ENCODE assay signal across 10 cellular contexts in the genomic region with DNA sequence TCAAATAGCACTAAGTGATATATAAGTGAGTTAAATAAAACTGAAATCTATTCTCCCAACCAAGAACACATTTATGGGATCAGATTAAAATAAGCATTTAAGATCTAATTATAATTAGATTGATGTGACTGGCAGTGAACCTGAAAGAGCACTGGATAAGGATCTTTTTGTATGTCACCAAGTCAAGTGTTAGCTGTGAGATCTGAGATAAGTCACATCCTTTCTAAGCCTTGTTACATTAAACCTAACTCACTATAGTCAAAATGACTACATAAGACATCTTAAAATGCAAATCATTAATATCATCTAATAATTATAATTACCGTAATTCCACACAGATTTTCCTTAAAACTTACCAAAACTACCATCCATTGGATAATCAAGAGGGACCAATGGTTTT. TPM values are rescaled to one million over a fixed set of nuclear protein-coding genes. Genes with fewer than 3 reads are reported as not detected.
A peak's percentile ranks its signal among the peaks of the same experiment; 100 is the strongest.
DNase-seq lines count a peak whose midpoint lies in the region; TF ChIP-seq lines count a peak whose summit lies in the region.
"Had no signal": no experiment of that assay in that cellular context is flagged by ENCODE, and none has a peak within 500 bp of the region (broad histone marks: within the 10 kb centered on the region; RNA-seq: fewer than 3 reads in every experiment).

No MANE protein-coding gene starts in this region.

- CTCF ChIA-PET in activated naive CD4-positive, alpha-beta T cell treated with anti-CD3 and anti-CD28 coated beads, Interleukin-2, amount 10 ng/mL, durations not matched to agents 7 days and 5 days (lab: Charles Lee): interaction anchor here (1.2 to 1.8 kb wide), 3 partner anchors 21 to 756 kb away, joined by 4 to 5 read pairs (median 5); partner anchors contain the start of genes BBS7 and EXOSC9

- H3K36me3 ChIP-seq in SJCRH30: peaks cover 57% of the 10 kb centered on the region

- 82 to 85% methylated on average over 1 of the region's 1 CpG for WGBS in lower leg skin, 2 donors

- no peaks in the 10 kb centered on the region for H3K9me3 Mint-ChIP-seq in activated naive CD4-positive, alpha-beta T cell treated with anti-CD3 and anti-CD28 coated beads, Interleukin-2, amount 10 ng/mL, durations not matched to agents 7 days and 5 days
- no peaks in the 10 kb centered on the region for H3K9me3 Mint-ChIP-seq in endothelial cell (ENCODE audit: unreplicated experiment)

- H3K4me3 Mint-ChIP-seq in activated naive CD4-positive, alpha-beta T cell treated with anti-CD3 and anti-CD28 coated beads, Interleukin-2, amount 10 ng/mL, durations not matched to agents 7 days and 5 days: peak overlapping the region; percentile 94
- peak overlapping the region; percentile 99 for H3K4me3 Mint-ChIP-seq in endothelial cell (ENCODE audit: unreplicated experiment)

- peak overlapping the region; percentile 81 for H3K4me3 ChIP-seq in SJCRH30
- H3K4me3 ChIP-seq in skin epidermis: peak overlapping the region in 4 of 7 experiments; percentile 72 to 91 (median 74)
- H3K4me3 ChIP-seq in lower leg skin (ENCODE audit: low read depth, poor library complexity, severe bottlenecking): no peak overlapping the region
- H3K4me3 ChIP-seq: gastrocnemius medialis had no signal

- H3K27me3 ChIP-seq in SJCRH30: no peaks in the 10 kb centered on the region
- H3K27me3 ChIP-seq: gastrocnemius medialis, neutrophil had no signal

- intact Hi-C loops in lower leg skin (cut with DNase I; ENCODE audit: low total_unique reads): no loop called here

- H3K9me3 ChIP-seq in SJCRH30 (replicated peaks): no peaks in the 10 kb centered on the region
- H3K9me3 ChIP-seq: gastrocnemius medialis, neutrophil had no signal

- no peaks in the 10 kb centered on the region for H3K4me1 ChIP-seq in SJCRH30

- no peak overlapping the region for H3K27ac ChIP-seq in SJCRH30
- peak overlapping the region in 1 of 21 experiments; percentile 59 for H3K27ac ChIP-seq in skin epidermis
- H3K27ac ChIP-seq: gastrocnemius medialis, neutrophil had no signal

- peak overlapping the region; percentile 96 for H3K27ac Mint-ChIP-seq in activated naive CD4-positive, alpha-beta T cell treated with anti-CD3 and anti-CD28 coated beads, Interleukin-2, amount 10 ng/mL, durations not matched to agents 7 days and 5 days
- no peak overlapping the region for H3K27ac Mint-ChIP-seq in endothelial cell (ENCODE audit: unreplicated experiment)

- H3K4me1 Mint-ChIP-seq in activated naive CD4-positive, alpha-beta T cell treated with anti-CD3 and anti-CD28 coated beads, Interleukin-2, amount 10 ng/mL, durations not matched to agents 7 days and 5 days: peaks cover 57% of the 10 kb centered on the region
- peaks cover 5% of the 10 kb centered on the region for H3K4me1 Mint-ChIP-seq in endothelial cell (ENCODE audit: unreplicated experiment)

- H3K36me3 Mint-ChIP-seq in activated naive CD4-positive, alpha-beta T cell treated with anti-CD3 and anti-CD28 coated beads, Interleukin-2, amount 10 ng/mL, durations not matched to agents 7 days and 5 days: peaks cover 51% of the 10 kb centered on the region
- peaks cover 9% of the 10 kb centered on the region for H3K36me3 Mint-ChIP-seq in endothelial cell (ENCODE audit: low read depth, unreplicated experiment)

- TF ChIP-seq CTCF in endothelial cell (IDR thresholded peaks at IDR 0.05; ENCODE audit: unreplicated experiment) (no peak), lower leg skin (IDR thresholded peaks at IDR 0.05) (no peak)

- TF ChIP-seq POLR2A in lower leg skin (IDR thresholded peaks at IDR 0.05): no peak

- no peak for DNase-seq in activated naive CD4-positive, alpha-beta T cell treated with anti-CD3 and anti-CD28 coated beads, Interleukin-2, amount 10 ng/mL, durations not matched to agents 7 days and 5 days
- DNase-seq in activated naive CD4-positive, alpha-beta T cell treated with anti-CD3 and anti-CD28 coated beads, Interleukin-2, amount 50 U/mL, for 16 hours: no peak
- DNase-seq in SJCRH30 (no peak), endothelial cell (ENCODE audit: low spot score) (no peak), mucosa of gallbladder (ENCODE audit: low spot score) (no peak), SHP77 treated with DMSO at 0.1 percent for 48 hours (lab: John Stamatoyannopoulos, UW) (no peak), lower leg skin (ENCODE audit: low spot score in 2 of 2) (no peak)
- DNase-seq: gastrocnemius medialis had no signal

- peaks cover 3% of the 10 kb centered on the region for H3K27me3 Mint-ChIP-seq in activated naive CD4-positive, alpha-beta T cell treated with anti-CD3 and anti-CD28 coated beads, Interleukin-2, amount 10 ng/mL, durations not matched to agents 7 days and 5 days
- H3K27me3 Mint-ChIP-seq in endothelial cell (ENCODE audit: unreplicated experiment): peaks cover 10% of the 10 kb centered on the region

RNA-seq across cellular contexts. Expression of gene CCNA2, which starts 1.6 kb away (rescaled TPM):
- total RNA-seq in SJCRH30 (2014; rRNA removed; shearing (Covaris generic)): 226 TPM in 2 replicates
- 11.4 TPM for total RNA-seq in endothelial cell (ENCODE audit: unreplicated experiment)
- total RNA-seq in mucosa of gallbladder: 2.9 TPM
- total RNA-seq in lower leg skin: 1 to 10 TPM; 2.0 to 7.3 (median 4.0) TPM

RNA-seq across cellular contexts. Expression of gene EXOSC9, which starts 20.9 kb away (rescaled TPM):
- 92.7 and 115 TPM in 2 replicates for total RNA-seq in SJCRH30 (2014; rRNA removed; shearing (Covaris generic))
- total RNA-seq in endothelial cell (ENCODE audit: unreplicated experiment) (29.3 TPM), mucosa of gallbladder (10.4 TPM), lower leg skin (10 to 100 TPM; 15.2 to 35.7 (median 21.2) TPM)

RNA-seq across cellular contexts. Expression of gene BBS7, which starts 48.2 kb away (rescaled TPM):
- 19.8 and 22.3 TPM in 2 replicates for total RNA-seq in SJCRH30 (2014; rRNA removed; shearing (Covaris generic))
- total RNA-seq in endothelial cell (ENCODE audit: unreplicated experiment) (20.4 TPM), mucosa of gallbladder (17.8 TPM), lower leg skin (10 to 100 TPM; 11.7 to 19.8 (median 11.9) TPM)

RNA-seq across cellular contexts. Expression of gene SMIM43, which starts 57.1 kb away (rescaled TPM):
- 0.08 TPM in 1 of 2 replicates, not detected in the other for total RNA-seq in SJCRH30 (2014; rRNA removed; shearing (Covaris generic))
- total RNA-seq in endothelial cell (ENCODE audit: unreplicated experiment) (19.8 TPM), mucosa of gallbladder (not detected), lower leg skin (not detected)
- total RNA-seq: gastrocnemius medialis had no signal

Comparison
In these comparisons a context has a peak if more than half of its experiments do, and no peak if none do; other contexts are left out.
1. RNA of gene CCNA2, which starts 1.6 kb away (total RNA-seq): 226 TPM in SJCRH30; 11.4 TPM in endothelial cell (single experiment), 2.0 to 7.3 TPM in lower leg skin and 2.9 TPM in mucosa of gallbladder (single experiment); every median in the first group is over 10 times any median in the second.